Comparison of ENCODE assay signal across 9 cellular contexts in genomic region chr14:76720382-76720813, GRCh38. TPM values are rescaled to one million over a fixed set of nuclear protein-coding genes. Genes with fewer than 3 reads are reported as not detected.
DNase-seq lines count a peak whose midpoint lies in the region; ATAC-seq and TF ChIP-seq lines count a peak whose summit lies in the region.
"Had no signal": no experiment of that assay in that cellular context is flagged by ENCODE, and none has a peak within 500 bp of the region (broad histone marks: within the 10 kb centered on the region; RNA-seq: fewer than 3 reads in every experiment).

No MANE protein-coding gene starts in this region.

- no peak overlapping the region for H3K4me3 Mint-ChIP-seq in activated T-helper 2 cell treated with anti-CD3 and anti-CD28 coated beads, Interferon-gamma antibody, Interleukin-2, Interleukin-4, amounts not matched to agents 10 μg/mL and 5 μg/mL and 100 μg/mL, durations not matched to agents 14 hours and 24 hours and 36 hours (ENCODE audit: low read depth)

- peaks cover 17% of the 10 kb centered on the region for H3K27me3 Mint-ChIP-seq in activated T-helper 2 cell treated with anti-CD3 and anti-CD28 coated beads, Interferon-gamma antibody, Interleukin-2, Interleukin-4, amounts not matched to agents 10 μg/mL and 5 μg/mL and 100 μg/mL, durations not matched to agents 14 hours and 24 hours and 36 hours (ENCODE audit: low read depth)

- no peak for TF ChIP-seq CTCF in spleen (IDR thresholded peaks at IDR 0.05 in 8 of 11, conservative IDR thresholded peaks at IDR 0.05 in 3 of 11)

- no peak for TF ChIP-seq POLR2A in spleen (IDR thresholded peaks at IDR 0.05)

- ATAC-seq in HG03175 (IDR thresholded peaks at IDR 0.05; ENCODE audit: unreplicated experiment) (peak; percentile 65), left cardiac atrium (peak; percentile 80 to 87), GM21717 (IDR thresholded peaks at IDR 0.05; ENCODE audit: unreplicated experiment) (no peak)

- no peak overlapping the region for H3K27ac Mint-ChIP-seq in activated T-helper 2 cell treated with anti-CD3 and anti-CD28 coated beads, Interferon-gamma antibody, Interleukin-2, Interleukin-4, amounts not matched to agents 10 μg/mL and 5 μg/mL and 100 μg/mL, durations not matched to agents 14 hours and 24 hours and 36 hours

- H3K36me3 Mint-ChIP-seq in activated T-helper 2 cell treated with anti-CD3 and anti-CD28 coated beads, Interferon-gamma antibody, Interleukin-2, Interleukin-4, amounts not matched to agents 10 μg/mL and 5 μg/mL and 100 μg/mL, durations not matched to agents 14 hours and 24 hours and 36 hours (ENCODE audit: low read depth), result no peaks in the 10 kb centered on the region

- no peaks in the 10 kb centered on the region for H3K27me3 ChIP-seq in spleen (replicated peaks in 1 of 7)

- no peaks in the 10 kb centered on the region for H3K9me3 ChIP-seq in spleen

- no peaks in the 10 kb centered on the region for H3K36me3 ChIP-seq in spleen

- WGBS in spleen, 5 donors, result 8 to 35% (median 29%) methylated on average over 3 of the region's 3 CpGs

- peak overlapping the region in 7 of 8 donors; percentile 26 to 80 (median 72) for H3K27ac ChIP-seq in spleen
- H3K27ac ChIP-seq: C4-2B had no signal

- no peak overlapping the region for H3K4me3 ChIP-seq in spleen

- H3K4me1 ChIP-seq in spleen, result peaks cover 23 to 60% (median 41%) of the 10 kb centered on the region in 6 donors

- H3K4me1 Mint-ChIP-seq in activated T-helper 2 cell treated with anti-CD3 and anti-CD28 coated beads, Interferon-gamma antibody, Interleukin-2, Interleukin-4, amounts not matched to agents 10 μg/mL and 5 μg/mL and 100 μg/mL, durations not matched to agents 14 hours and 24 hours and 36 hours (ENCODE audit: low read depth), result no peaks in the 10 kb centered on the region

- DNase-seq in SIG-M5 treated with dmso at 0.1 percent for 504 hours (lab: John Stamatoyannopoulos, UW; ENCODE audit: unreplicated experiment), result peak; percentile 81
- DNase-seq in SIG-M5 (lab: John Stamatoyannopoulos, UW), result no peak
- peak; percentile 38 for DNase-seq in SHP77 treated with DMSO at 0.1 percent for 48 hours (lab: John Stamatoyannopoulos, UW)
- DNase-seq in left cardiac atrium, result peak; percentile 88
- DNase-seq in spleen, result peak; percentile 85
- DNase-seq in activated T-helper 2 cell treated with anti-CD3 and anti-CD28 coated beads, Interferon-gamma antibody, Interleukin-2, Interleukin-4, amounts not matched to agents 10 μg/mL and 5 μg/mL and 100 μg/mL, durations not matched to agents 14 hours and 24 hours and 36 hours (ENCODE audit: low spot score), result no peak

- intact Hi-C loops in left cardiac atrium (cut with DNase I) (no loop called here), spleen (cut with DNase I; ENCODE audit: low total_unique reads) (no loop called here)
- intact Hi-C loops in activated T-helper 2 cell treated with anti-CD3 and anti-CD28 coated beads, Interferon-gamma antibody, Interleukin-2, Interleukin-4, amounts not matched to agents 10 μg/mL and 5 μg/mL and 100 μg/mL, durations not matched to agents 14 hours and 24 hours and 36 hours (cut with micrococcal nuclease), result no loop called here

- no peaks in the 10 kb centered on the region for H3K9me3 Mint-ChIP-seq in activated T-helper 2 cell treated with anti-CD3 and anti-CD28 coated beads, Interferon-gamma antibody, Interleukin-2, Interleukin-4, amounts not matched to agents 10 μg/mL and 5 μg/mL and 100 μg/mL, durations not matched to agents 14 hours and 24 hours and 36 hours

RNA-seq across cellular contexts. Expression of gene VASH1, which starts 40.9 kb away (rescaled TPM):
- total RNA-seq in left cardiac atrium, result 100 to 1,000 TPM in 1 of 2 donors, 10 to 100 TPM in 1; 27.0 to 142 TPM
- 10 to 100 TPM; 16.9 to 39.1 (median 27.3) TPM for total RNA-seq in spleen
- polyA plus RNA-seq in spleen, result 10 to 100 TPM in 1 of 3 donors, 1 to 10 TPM in 2; 6.4 to 16.7 (median 8.2) TPM
- 12.4 and 12.9 TPM in 2 replicates for total RNA-seq in activated T-helper 2 cell treated with anti-CD3 and anti-CD28 coated beads, Interferon-gamma antibody, Interleukin-2, Interleukin-4, amounts not matched to agents 10 μg/mL and 5 μg/mL and 100 μg/mL, durations not matched to agents 14 hours and 24 hours and 36 hours

Comparison
In these comparisons a context has a peak if more than half of its experiments do, and no peak if none do; other contexts are left out.
1. DNase-seq: peak in SIG-M5 treated with dmso at 0.1 percent for 504 hours (single experiment), SHP77 treated with DMSO at 0.1 percent for 48 hours (single experiment), left cardiac atrium (single experiment) and spleen (single experiment); none in SIG-M5 (single experiment) and activated T-helper 2 cell treated with anti-CD3 and anti-CD28 coated beads, Interferon-gamma antibody, Interleukin-2, Interleukin-4, amounts not matched to agents 10 μg/mL and 5 μg/mL and 100 μg/mL, durations not matched to agents 14 hours and 24 hours and 36 hours (single experiment).